In the genomic region with DNA sequence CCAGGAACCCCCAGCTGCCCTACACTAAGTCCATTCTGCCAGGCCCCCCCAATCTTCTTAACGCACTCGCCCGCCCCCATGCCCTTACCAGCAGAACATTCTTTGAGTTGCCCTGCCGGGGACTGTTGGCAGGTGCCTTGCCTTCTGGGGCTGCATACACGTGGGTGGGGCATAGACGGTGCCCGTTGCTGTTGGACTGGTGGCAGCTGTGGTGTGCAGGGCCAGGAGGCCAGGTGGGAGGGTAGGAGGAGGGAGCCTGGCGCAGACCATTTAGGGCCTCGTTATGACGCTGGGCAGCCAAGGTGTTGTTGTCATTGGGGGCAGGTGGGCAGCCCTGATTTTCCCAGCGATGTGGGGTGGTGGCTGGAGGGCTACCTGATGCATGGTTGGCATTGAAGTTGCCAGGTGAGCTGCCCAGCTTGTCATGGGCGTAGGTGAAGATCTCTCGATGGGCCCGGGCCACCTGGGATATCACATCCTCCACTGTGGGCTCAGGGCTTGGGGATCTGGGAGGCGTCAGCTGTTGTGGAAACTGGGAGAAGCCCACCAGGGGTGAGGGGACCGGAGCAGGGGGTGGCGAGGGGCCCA, we compare ENCODE assay signal across 3 cellular contexts.
TF ChIP-seq lines count a peak whose summit lies in the region.

No MANE protein-coding gene starts in this region.

TF ChIP-seq in SK-N-SH, 30 proteins besides CTCF, POLR2A, EP300 and RAD21:
- TF ChIP-seq TCF12 (IDR thresholded peaks at IDR 0.05) (no peak), POLR2AphosphoS5 (IDR thresholded peaks at IDR 0.05; ENCODE audit: low read depth, low read length) (peak; percentile 10; the same call in 1 of the 2 replicates), ELF1 (IDR thresholded peaks at IDR 0.05) (no peak), TAF1 (IDR thresholded peaks at IDR 0.05; ENCODE audit: borderline replicate concordance, low read depth, low read length) (no peak), MEF2A (IDR thresholded peaks at IDR 0.05; ENCODE audit: borderline replicate concordance, low read depth) (no peak), YY1 (IDR thresholded peaks at IDR 0.05; ENCODE audit: low read depth) (no peak)
- TF ChIP-seq, protein P1, sequence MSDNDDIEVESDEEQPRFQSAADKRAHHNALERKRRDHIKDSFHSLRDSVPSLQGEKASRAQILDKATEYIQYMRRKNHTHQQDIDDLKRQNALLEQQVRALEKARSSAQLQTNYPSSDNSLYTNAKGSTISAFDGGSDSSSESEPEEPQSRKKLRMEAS (IDR thresholded peaks at IDR 0.05; ENCODE audit: low read depth) = no peak
- TF ChIP-seq, protein P2, sequence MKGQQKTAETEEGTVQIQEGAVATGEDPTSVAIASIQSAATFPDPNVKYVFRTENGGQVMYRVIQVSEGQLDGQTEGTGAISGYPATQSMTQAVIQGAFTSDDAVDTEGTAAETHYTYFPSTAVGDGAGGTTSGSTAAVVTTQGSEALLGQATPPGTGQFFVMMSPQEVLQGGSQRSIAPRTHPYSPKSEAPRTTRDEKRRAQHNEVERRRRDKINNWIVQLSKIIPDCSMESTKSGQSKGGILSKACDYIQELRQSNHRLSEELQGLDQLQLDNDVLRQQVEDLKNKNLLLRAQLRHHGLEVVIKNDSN (IDR thresholded peaks at IDR 0.05; ENCODE audit: borderline replicate concordance, low read depth) = no peak

TF ChIP-seq in SK-N-SH treated with all-trans-retinoic acid at 6 μM for 48 hours, 23 proteins besides CTCF, POLR2A, EP300 and RAD21:
- TF ChIP-seq, protein P3, sequence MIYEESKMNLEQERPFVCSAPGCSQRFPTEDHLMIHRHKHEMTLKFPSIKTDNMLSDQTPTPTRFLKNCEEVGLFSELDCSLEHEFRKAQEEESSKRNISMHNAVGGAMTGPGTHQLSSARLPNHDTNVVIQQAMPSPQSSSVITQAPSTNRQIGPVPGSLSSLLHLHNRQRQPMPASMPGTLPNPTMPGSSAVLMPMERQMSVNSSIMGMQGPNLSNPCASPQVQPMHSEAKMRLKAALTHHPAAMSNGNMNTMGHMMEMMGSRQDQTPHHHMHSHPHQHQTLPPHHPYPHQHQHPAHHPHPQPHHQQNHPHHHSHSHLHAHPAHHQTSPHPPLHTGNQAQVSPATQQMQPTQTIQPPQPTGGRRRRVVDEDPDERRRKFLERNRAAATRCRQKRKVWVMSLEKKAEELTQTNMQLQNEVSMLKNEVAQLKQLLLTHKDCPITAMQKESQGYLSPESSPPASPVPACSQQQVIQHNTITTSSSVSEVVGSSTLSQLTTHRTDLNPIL (CRISPR knock-in tag; IDR thresholded peaks at IDR 0.05; ENCODE audit: low read depth) = no peak
- TF ChIP-seq ISL1 (CRISPR knock-in tag; IDR thresholded peaks at IDR 0.05) (no peak), RARB (CRISPR knock-in tag; IDR thresholded peaks at IDR 0.05) (no peak), BACH2 (CRISPR knock-in tag; IDR thresholded peaks at IDR 0.05; ENCODE audit: borderline replicate concordance) (no peak), ZNF70 (CRISPR knock-in tag; IDR thresholded peaks at IDR 0.05) (no peak), ZNF565 (CRISPR knock-in tag; conservative IDR thresholded peaks at IDR 0.05; ENCODE audit: low read depth) (no peak), TCF4 (CRISPR knock-in tag; IDR thresholded peaks at IDR 0.05; ENCODE audit: borderline replicate concordance) (no peak)
- TF ChIP-seq, protein P4, sequence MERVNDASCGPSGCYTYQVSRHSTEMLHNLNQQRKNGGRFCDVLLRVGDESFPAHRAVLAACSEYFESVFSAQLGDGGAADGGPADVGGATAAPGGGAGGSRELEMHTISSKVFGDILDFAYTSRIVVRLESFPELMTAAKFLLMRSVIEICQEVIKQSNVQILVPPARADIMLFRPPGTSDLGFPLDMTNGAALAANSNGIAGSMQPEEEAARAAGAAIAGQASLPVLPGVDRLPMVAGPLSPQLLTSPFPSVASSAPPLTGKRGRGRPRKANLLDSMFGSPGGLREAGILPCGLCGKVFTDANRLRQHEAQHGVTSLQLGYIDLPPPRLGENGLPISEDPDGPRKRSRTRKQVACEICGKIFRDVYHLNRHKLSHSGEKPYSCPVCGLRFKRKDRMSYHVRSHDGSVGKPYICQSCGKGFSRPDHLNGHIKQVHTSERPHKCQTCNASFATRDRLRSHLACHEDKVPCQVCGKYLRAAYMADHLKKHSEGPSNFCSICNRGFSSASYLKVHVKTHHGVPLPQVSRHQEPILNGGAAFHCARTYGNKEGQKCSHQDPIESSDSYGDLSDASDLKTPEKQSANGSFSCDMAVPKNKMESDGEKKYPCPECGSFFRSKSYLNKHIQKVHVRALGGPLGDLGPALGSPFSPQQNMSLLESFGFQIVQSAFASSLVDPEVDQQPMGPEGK (CRISPR knock-in tag; IDR thresholded peaks at IDR 0.05; ENCODE audit: borderline replicate concordance) = no peak

TF ChIP-seq in HepG2, 621 proteins besides CTCF, POLR2A, EP300 and RAD21:
- TF ChIP-seq, protein P5, sequence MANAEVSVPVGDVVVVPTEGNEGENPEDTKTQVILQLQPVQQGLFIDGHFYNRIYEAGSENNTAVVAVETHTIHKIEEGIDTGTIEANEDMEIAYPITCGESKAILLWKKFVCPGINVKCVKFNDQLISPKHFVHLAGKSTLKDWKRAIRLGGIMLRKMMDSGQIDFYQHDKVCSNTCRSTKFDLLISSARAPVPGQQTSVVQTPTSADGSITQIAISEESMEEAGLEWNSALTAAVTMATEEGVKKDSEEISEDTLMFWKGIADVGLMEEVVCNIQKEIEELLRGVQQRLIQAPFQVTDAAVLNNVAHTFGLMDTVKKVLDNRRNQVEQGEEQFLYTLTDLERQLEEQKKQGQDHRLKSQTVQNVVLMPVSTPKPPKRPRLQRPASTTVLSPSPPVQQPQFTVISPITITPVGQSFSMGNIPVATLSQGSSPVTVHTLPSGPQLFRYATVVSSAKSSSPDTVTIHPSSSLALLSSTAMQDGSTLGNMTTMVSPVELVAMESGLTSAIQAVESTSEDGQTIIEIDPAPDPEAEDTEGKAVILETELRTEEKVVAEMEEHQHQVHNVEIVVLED (CRISPR knock-in tag; IDR thresholded peaks at IDR 0.05; ENCODE audit: borderline replicate concordance) = no peak
- no peak for TF ChIP-seq ZNF703 (CRISPR knock-in tag; IDR thresholded peaks at IDR 0.05; ENCODE audit: borderline replicate concordance)
- TF ChIP-seq ZFP1 (CRISPR knock-in tag; IDR thresholded peaks at IDR 0.05) = no peak
- TF ChIP-seq ZNF724P (CRISPR knock-in tag; IDR thresholded peaks at IDR 0.05; ENCODE audit: borderline replicate concordance) = no peak
- TF ChIP-seq REXO4 (CRISPR knock-in tag; IDR thresholded peaks at IDR 0.05; ENCODE audit: borderline replicate concordance) = no peak
- TF ChIP-seq, protein P6, sequence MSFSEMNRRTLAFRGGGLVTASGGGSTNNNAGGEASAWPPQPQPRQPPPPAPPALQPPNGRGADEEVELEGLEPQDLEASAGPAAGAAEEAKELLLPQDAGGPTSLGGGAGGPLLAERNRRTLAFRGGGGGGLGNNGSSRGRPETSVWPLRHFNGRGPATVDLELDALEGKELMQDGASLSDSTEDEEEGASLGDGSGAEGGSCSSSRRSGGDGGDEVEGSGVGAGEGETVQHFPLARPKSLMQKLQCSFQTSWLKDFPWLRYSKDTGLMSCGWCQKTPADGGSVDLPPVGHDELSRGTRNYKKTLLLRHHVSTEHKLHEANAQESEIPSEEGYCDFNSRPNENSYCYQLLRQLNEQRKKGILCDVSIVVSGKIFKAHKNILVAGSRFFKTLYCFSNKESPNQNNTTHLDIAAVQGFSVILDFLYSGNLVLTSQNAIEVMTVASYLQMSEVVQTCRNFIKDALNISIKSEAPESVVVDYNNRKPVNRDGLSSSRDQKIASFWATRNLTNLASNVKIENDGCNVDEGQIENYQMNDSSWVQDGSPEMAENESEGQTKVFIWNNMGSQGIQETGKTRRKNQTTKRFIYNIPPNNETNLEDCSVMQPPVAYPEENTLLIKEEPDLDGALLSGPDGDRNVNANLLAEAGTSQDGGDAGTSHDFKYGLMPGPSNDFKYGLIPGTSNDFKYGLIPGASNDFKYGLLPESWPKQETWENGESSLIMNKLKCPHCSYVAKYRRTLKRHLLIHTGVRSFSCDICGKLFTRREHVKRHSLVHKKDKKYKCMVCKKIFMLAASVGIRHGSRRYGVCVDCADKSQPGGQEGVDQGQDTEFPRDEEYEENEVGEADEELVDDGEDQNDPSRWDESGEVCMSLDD (CRISPR knock-in tag; IDR thresholded peaks at IDR 0.05; ENCODE audit: borderline replicate concordance) = no peak
- TF ChIP-seq, protein P7, sequence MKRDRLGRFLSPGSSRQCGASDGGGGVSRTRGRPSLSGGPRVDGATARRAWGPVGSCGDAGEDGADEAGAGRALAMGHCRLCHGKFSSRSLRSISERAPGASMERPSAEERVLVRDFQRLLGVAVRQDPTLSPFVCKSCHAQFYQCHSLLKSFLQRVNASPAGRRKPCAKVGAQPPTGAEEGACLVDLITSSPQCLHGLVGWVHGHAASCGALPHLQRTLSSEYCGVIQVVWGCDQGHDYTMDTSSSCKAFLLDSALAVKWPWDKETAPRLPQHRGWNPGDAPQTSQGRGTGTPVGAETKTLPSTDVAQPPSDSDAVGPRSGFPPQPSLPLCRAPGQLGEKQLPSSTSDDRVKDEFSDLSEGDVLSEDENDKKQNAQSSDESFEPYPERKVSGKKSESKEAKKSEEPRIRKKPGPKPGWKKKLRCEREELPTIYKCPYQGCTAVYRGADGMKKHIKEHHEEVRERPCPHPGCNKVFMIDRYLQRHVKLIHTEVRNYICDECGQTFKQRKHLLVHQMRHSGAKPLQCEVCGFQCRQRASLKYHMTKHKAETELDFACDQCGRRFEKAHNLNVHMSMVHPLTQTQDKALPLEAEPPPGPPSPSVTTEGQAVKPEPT (CRISPR knock-in tag; IDR thresholded peaks at IDR 0.05; ENCODE audit: low read depth) = no peak
- no peak for TF ChIP-seq ZC3H4 (CRISPR knock-in tag; IDR thresholded peaks at IDR 0.05; ENCODE audit: borderline replicate concordance)
- TF ChIP-seq SOX5 (CRISPR knock-in tag; IDR thresholded peaks at IDR 0.05; ENCODE audit: borderline replicate concordance) = no peak
- TF ChIP-seq RXRB (CRISPR knock-in tag; IDR thresholded peaks at IDR 0.05; ENCODE audit: borderline replicate concordance) = no peak
- TF ChIP-seq, protein P8, sequence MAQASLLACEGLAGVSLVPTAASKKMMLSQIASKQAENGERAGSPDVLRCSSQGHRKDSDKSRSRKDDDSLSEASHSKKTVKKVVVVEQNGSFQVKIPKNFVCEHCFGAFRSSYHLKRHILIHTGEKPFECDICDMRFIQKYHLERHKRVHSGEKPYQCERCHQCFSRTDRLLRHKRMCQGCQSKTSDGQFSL (CRISPR knock-in tag; IDR thresholded peaks at IDR 0.05) = no peak
- TF ChIP-seq MAFF (IDR thresholded peaks at IDR 0.05; ENCODE audit: low read depth, low read length) = no peak
- TF ChIP-seq AGO2 (optimal IDR thresholded peaks at IDR 0.05; ENCODE audit: low read depth, low read length) = peak; percentile 87
- no peak for TF ChIP-seq SYNCRIP (IDR thresholded peaks at IDR 0.05; ENCODE audit: insufficient read depth, low read depth, low read length)
- TF ChIP-seq POLR2AphosphoS2 (IDR thresholded peaks at IDR 0.05; ENCODE audit: low read depth, low read length) = peak; percentile 27; the same call in 1 of the 2 replicates
- peak; percentile 34; the same call in 1 of the 2 replicates for TF ChIP-seq RBFOX2 (IDR thresholded peaks at IDR 0.05; ENCODE audit: low read depth, low read length)
- TF ChIP-seq ZNF496 (CRISPR knock-in tag; IDR thresholded peaks at IDR 0.05; ENCODE audit: insufficient replicate concordance) = no peak
- no peak for TF ChIP-seq DNMT1 (CRISPR knock-in tag; IDR thresholded peaks at IDR 0.05)
- TF ChIP-seq HNRNPL (IDR thresholded peaks at IDR 0.05; ENCODE audit: low read depth, low read length) = 0 out of 2 replicates have a peak, but pooled peaks have one; percentile 65
- TF ChIP-seq, protein P9, sequence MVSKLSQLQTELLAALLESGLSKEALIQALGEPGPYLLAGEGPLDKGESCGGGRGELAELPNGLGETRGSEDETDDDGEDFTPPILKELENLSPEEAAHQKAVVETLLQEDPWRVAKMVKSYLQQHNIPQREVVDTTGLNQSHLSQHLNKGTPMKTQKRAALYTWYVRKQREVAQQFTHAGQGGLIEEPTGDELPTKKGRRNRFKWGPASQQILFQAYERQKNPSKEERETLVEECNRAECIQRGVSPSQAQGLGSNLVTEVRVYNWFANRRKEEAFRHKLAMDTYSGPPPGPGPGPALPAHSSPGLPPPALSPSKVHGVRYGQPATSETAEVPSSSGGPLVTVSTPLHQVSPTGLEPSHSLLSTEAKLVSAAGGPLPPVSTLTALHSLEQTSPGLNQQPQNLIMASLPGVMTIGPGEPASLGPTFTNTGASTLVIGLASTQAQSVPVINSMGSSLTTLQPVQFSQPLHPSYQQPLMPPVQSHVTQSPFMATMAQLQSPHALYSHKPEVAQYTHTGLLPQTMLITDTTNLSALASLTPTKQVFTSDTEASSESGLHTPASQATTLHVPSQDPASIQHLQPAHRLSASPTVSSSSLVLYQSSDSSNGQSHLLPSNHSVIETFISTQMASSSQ (IDR thresholded peaks at IDR 0.05; ENCODE audit: low read depth) = no peak
- TF ChIP-seq, protein P9 (CRISPR knock-in tag; IDR thresholded peaks at IDR 0.05; ENCODE audit: borderline replicate concordance) = no peak
- TF ChIP-seq NFYB (CRISPR knock-in tag; IDR thresholded peaks at IDR 0.05) = no peak
- TF ChIP-seq SMARCC2 (IDR thresholded peaks at IDR 0.05) = no peak
- no peak for TF ChIP-seq RORA (CRISPR knock-in tag; IDR thresholded peaks at IDR 0.05)
- no peak for TF ChIP-seq NCOR1 (IDR thresholded peaks at IDR 0.05; ENCODE audit: borderline replicate concordance, low read length)
- no peak for TF ChIP-seq DNMT3B (CRISPR knock-in tag; conservative IDR thresholded peaks at IDR 0.05)
- no peak for TF ChIP-seq ATRX (CRISPR knock-in tag; IDR thresholded peaks at IDR 0.05; ENCODE audit: borderline replicate concordance)
- TF ChIP-seq GATAD2A (CRISPR knock-in tag; IDR thresholded peaks at IDR 0.05) = no peak
- TF ChIP-seq PCBP1 (IDR thresholded peaks at IDR 0.05; ENCODE audit: borderline replicate concordance, low read depth, low read length) = 0 out of 2 replicates have a peak, but pooled peaks have one; percentile 25
- TF ChIP-seq ZNF839 (CRISPR knock-in tag; IDR thresholded peaks at IDR 0.05; ENCODE audit: borderline replicate concordance) = no peak
